9 cellular contexts compared by ENCODE assay signal in the genomic region with DNA sequence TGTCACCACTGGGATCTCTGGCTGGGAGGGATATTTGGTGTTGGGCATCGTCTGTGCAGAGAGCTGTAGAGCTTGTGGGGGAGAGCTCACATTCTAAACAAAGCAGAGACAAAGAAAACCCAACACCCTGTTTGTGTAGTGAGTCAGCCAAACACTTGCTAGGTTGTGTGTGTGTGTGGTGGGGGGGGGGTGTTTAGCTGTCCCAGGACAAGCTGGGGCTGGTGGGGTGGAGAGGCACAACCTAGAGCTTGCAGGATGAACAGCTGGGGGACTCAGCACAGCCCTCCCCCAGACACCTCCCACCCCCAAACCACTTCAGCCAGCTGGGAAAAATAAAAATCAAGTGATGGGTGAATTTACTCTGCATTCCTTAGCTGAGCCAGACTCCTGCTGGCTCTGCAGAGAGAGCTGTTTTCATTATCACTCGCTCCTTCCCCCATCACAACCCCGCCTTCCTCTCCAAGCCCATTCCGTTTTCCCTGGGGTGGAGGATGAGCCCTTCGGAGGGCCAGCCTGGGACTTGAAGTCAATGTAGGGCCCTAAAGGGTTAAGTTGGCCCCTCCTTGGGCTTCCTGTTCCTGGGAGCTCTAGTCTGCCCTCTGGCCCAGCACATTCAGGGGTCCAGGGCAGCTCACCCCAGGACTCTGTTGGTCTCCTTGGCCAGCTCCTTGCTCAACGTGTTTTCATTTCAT. TPM values are rescaled to one million over a fixed set of nuclear protein-coding genes. Genes with fewer than 3 reads are reported as not detected.
A peak's percentile ranks its signal among the peaks of the same experiment; 100 is the strongest.
DNase-seq lines count a peak whose midpoint lies in the region; FAIRE-seq lines count a peak whose summit lies in the region.
"Had no signal": no experiment of that assay in that cellular context is flagged by ENCODE, and none has a peak within 500 bp of the region (broad histone marks: within the 10 kb centered on the region; RNA-seq: fewer than 3 reads in every experiment).

No MANE protein-coding gene starts in this region.

- H3K27me3 ChIP-seq in iPS-15b (ENCODE audit: control insufficient read depth, insufficient read depth, low read length) = peaks cover 12% of the 10 kb centered on the region
- H3K27me3 ChIP-seq in stomach smooth muscle (ENCODE audit: control insufficient read depth in 1 of 2, insufficient read depth in 2 of 2, low read length in 2 of 2) = no peaks in the 10 kb centered on the region

- H3K9me3 ChIP-seq in iPS-15b (ENCODE audit: control insufficient read depth, insufficient read depth, low read length) (no peaks in the 10 kb centered on the region), stomach smooth muscle (ENCODE audit: control insufficient read depth in 2 of 2, low read length in 2 of 2) (no peaks in the 10 kb centered on the region)

- no peaks in the 10 kb centered on the region for H3K36me3 ChIP-seq in iPS-15b (ENCODE audit: control insufficient read depth, insufficient read depth, low read length)
- no peaks in the 10 kb centered on the region for H3K36me3 ChIP-seq in stomach smooth muscle (ENCODE audit: control insufficient read depth in 2 of 2, insufficient read depth in 2 of 2, low read length in 2 of 2)

- no peak for FAIRE-seq in frontal cortex (lab: Jason Lieb, UNC)

- no peak overlapping the region for H3K9ac ChIP-seq in iPS-15b (ENCODE audit: low read depth, low read length)
- H3K9ac ChIP-seq in stomach smooth muscle (ENCODE audit: low read length in 2 of 2) = peak overlapping the region; percentile 26 to 55

- DNase-seq in HK-2 (ENCODE audit: unreplicated experiment) (peak; percentile 43), amniotic epithelial cell (ENCODE audit: low read depth) (peak; percentile 91), frontal cortex (ENCODE audit: low spot score in 2 of 2) (no peak), NCI-H510A (lab: John Stamatoyannopoulos, UW) (no peak)
- no peak for DNase-seq in stimulated activated CD4-positive, alpha-beta T cell treated with anti-CD3 and anti-CD28 coated beads, Interleukin-4, amount 100 ng/mL, for 1 hour
- DNase-seq in stimulated activated CD4-positive, alpha-beta T cell treated with anti-CD3 and anti-CD28 coated beads, Interleukin-4, amount 100 ng/mL, for 24 hours = no peak
- DNase-seq: activated CD4-positive, alpha-beta T cell treated with anti-CD3 and anti-CD28 coated beads, Interleukin-2, amount 50 U/mL, for 48 hours had no signal

- H3K27ac ChIP-seq in stomach smooth muscle (ENCODE audit: low read length) = peak overlapping the region; percentile 58

- H3K4me1 ChIP-seq in iPS-15b (ENCODE audit: control insufficient read depth, insufficient read depth, low read length) (peaks cover 15% of the 10 kb centered on the region), stomach smooth muscle (ENCODE audit: control insufficient read depth, insufficient read depth, low read length) (peaks cover 49% of the 10 kb centered on the region)

- H3K4me3 ChIP-seq in iPS-15b (ENCODE audit: low read depth, low read length) = peak overlapping the region; percentile 8
- H3K4me3 ChIP-seq in stomach smooth muscle (ENCODE audit: low read length in 2 of 2) = peak overlapping the region in 1 of 2 donors; percentile 63

RNA-seq across cellular contexts. Expression of gene OLFML2A, which starts 2.6 kb away (rescaled TPM):
- total RNA-seq in frontal cortex = 1.6 TPM

RNA-seq across cellular contexts. Expression of gene NR6A1, which starts 8.4 kb away (rescaled TPM):
- 1.6 TPM for total RNA-seq in frontal cortex

Comparison
In these comparisons a context has a peak if more than half of its experiments do, and no peak if none do; other contexts are left out.
1. DNase-seq: peak in HK-2 (single experiment) and amniotic epithelial cell (single experiment); none in stimulated activated CD4-positive, alpha-beta T cell treated with anti-CD3 and anti-CD28 coated beads, Interleukin-4, amount 100 ng/mL, for 1 hour (single experiment), frontal cortex (0 of 2), NCI-H510A (single experiment) and stimulated activated CD4-positive, alpha-beta T cell treated with anti-CD3 and anti-CD28 coated beads, Interleukin-4, amount 100 ng/mL, for 24 hours (single experiment).